Comparison of ENCODE assay signal across 8 cellular contexts in the genomic region with DNA sequence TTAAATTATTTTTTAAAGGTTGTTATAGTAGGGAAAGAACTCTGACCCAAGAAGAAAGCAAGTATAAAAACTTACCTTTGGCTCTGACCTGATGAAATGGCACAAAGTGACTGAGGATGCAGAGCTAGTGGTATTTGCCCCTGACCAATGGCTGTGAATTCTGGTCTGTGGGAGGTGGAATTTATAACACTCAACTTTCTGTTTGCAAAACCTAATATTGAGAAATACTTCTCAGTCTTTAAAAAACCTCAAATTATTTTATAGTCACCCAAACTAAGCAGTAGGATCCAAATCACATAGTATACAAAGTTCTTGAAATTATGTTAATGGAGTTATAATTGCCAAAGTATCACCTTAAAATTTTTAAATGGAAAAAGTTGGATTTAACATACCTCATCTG. TPM values are rescaled to one million over a fixed set of nuclear protein-coding genes. Genes with fewer than 3 reads are reported as not detected.
"Had no signal": no experiment of that assay in that cellular context is flagged by ENCODE, and none has a peak within 500 bp of the region (broad histone marks: within the 10 kb centered on the region; RNA-seq: fewer than 3 reads in every experiment).

Gene EPYC, minus strand, starts transcription at position 101 of the 400 bp plus-strand sequence. CDS start 2,407 bp downstream, outside the sequence.

- FAIRE-seq: HepG2, HTR-8/SVneo, K562 had no signal

- H3K27ac ChIP-seq: HL-60 had no signal

- H3K4me3 ChIP-seq: K562 had no signal

- DNase-seq: IMR-90, KBM-7, KG1 had no signal

RNA-seq across cellular contexts. Expression of gene EPYC, which starts in this region (rescaled TPM):
- polyA plus RNA-seq: HepG2, IgD-negative memory B cell, IMR-90, K562 had no signal
